In the genomic region with DNA sequence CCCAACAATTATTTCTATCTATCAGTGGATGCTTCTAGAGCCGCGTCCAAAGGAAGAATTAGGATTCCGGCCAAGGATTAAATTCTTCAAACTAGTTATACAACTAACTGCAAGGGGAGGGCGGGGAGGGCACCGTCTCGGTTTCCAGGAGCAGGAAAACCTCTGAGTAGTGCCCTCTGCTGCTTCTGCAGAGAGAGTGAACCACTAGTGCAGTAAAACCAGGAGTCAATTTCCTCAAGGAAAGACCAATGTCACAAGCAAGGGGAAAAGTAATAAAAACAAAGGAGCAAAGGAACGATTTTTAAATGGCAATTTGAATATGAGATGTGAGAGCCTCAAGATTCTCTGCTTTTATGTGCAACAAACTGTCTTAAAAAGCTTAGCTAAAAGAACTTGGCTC, we compare ENCODE assay signal across 9 cellular contexts. TPM values are rescaled to one million over a fixed set of nuclear protein-coding genes. Genes with fewer than 3 reads are reported as not detected.
A peak's percentile ranks its signal among the peaks of the same experiment; 100 is the strongest.
DNase-seq lines count a peak whose midpoint lies in the region; ATAC-seq and TF ChIP-seq lines count a peak whose summit lies in the region.
"Had no signal": no experiment of that assay in that cellular context is flagged by ENCODE, and none has a peak within 500 bp of the region (broad histone marks: within the 10 kb centered on the region; RNA-seq: fewer than 3 reads in every experiment).

No MANE protein-coding gene starts in this region.

- DNase-seq in DMS153 (lab: John Stamatoyannopoulos, UW) = peak; percentile 15
- DNase-seq in DMS153 treated with DMSO at 0.1 percent for 48 hours (lab: John Stamatoyannopoulos, UW; ENCODE audit: unreplicated experiment) = no peak
- DNase-seq in body of pancreas = peak; percentile 66 to 81 (median 75)
- DNase-seq in kidney glomerular epithelial cell (lab: John Stamatoyannopoulos, UW) = peak; percentile 40
- DNase-seq in ureter (ENCODE audit: low spot score) = peak; percentile 69
- DNase-seq in NCI-H128 (lab: John Stamatoyannopoulos, UW; ENCODE audit: unreplicated experiment) = no peak

- WGBS in body of pancreas, 2 donors = 5 to 7% methylated on average over 7 of the region's 7 CpGs

- H3K4me1 ChIP-seq in body of pancreas = peaks cover 9% of the 10 kb centered on the region

- no peak for TF ChIP-seq POLR2A in body of pancreas (IDR thresholded peaks at IDR 0.05)

- ATAC-seq in body of pancreas = peak; percentile 77
- ATAC-seq in HG03196 (IDR thresholded peaks at IDR 0.05; ENCODE audit: unreplicated experiment) = no peak
- ATAC-seq in GM21529 (IDR thresholded peaks at IDR 0.05; ENCODE audit: unreplicated experiment) = no peak

- intact Hi-C loops in body of pancreas (cut with DNase I) = no loop called here

- H3K27ac ChIP-seq in body of pancreas = peak overlapping the region in 1 of 4 donors; percentile 10
- H3K27ac ChIP-seq: HL-60 had no signal

- H3K4me3 ChIP-seq in body of pancreas = no peak overlapping the region

- TF ChIP-seq CTCF in body of pancreas (IDR thresholded peaks at IDR 0.05) = peak in 6 of 7 experiments; percentile 36 to 63 (median 50)

- H3K27me3 ChIP-seq in body of pancreas = no peaks in the 10 kb centered on the region

- H3K9me3 ChIP-seq in body of pancreas = no peaks in the 10 kb centered on the region

- no peaks in the 10 kb centered on the region for H3K36me3 ChIP-seq in body of pancreas (replicated peaks in 1 of 2; ENCODE audit: insufficient read depth in 1 of 2, low read depth in 2 of 2)

RNA-seq across cellular contexts. Expression of gene UBE2J1, which starts 16.5 kb away (rescaled TPM):
- total RNA-seq in body of pancreas = 10 to 100 TPM; 23.4 to 27.8 TPM
- total RNA-seq in ureter = 38.8 TPM

RNA-seq across cellular contexts. Expression of gene RRAGD, which starts 43.1 kb away (rescaled TPM):
- total RNA-seq in body of pancreas (1 to 10 TPM; 9.2 to 9.3 TPM), ureter (14.6 TPM)

RNA-seq across cellular contexts. Expression of gene GABRR2, which starts 53.9 kb away (rescaled TPM):
- 1 to 10 TPM in 1 of 2 donors, under 1 TPM in 1; 0.52 to 1.3 TPM for total RNA-seq in body of pancreas
- total RNA-seq in ureter = 0.73 TPM

Comparison
In these comparisons a context has a peak if more than half of its experiments do, and no peak if none do; other contexts are left out.
1. DNase-seq: peak in DMS153 (single experiment), body of pancreas (4 of 4), kidney glomerular epithelial cell (single experiment) and ureter (single experiment); none in DMS153 treated with DMSO at 0.1 percent for 48 hours (single experiment) and NCI-H128 (single experiment).